16 cellular contexts compared by ENCODE assay signal in the genomic region with DNA sequence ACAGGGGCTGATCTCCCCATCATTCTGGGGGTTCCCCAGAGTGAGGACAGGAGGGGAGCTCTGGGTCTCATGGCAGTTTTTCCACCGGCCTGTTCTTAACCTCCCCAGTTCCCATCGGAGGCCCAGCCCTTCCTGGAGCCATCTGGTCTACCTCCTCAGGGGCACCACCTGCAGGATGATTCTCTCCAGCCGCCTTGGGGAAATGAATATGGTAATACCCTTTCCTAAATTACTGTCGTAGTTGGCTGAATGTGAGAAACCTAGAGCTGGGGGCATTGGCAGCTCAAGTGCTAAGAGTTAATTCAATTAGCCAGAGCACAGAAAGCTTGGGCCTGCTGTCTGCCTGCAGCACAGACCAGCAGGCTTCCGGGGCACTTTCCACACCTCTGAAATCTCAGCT.
DNase-seq lines count a peak whose midpoint lies in the region; ATAC-seq and TF ChIP-seq lines count a peak whose summit lies in the region.
"Had no signal": no experiment of that assay in that cellular context is flagged by ENCODE, and none has a peak within 500 bp of the region (broad histone marks: within the 10 kb centered on the region; RNA-seq: fewer than 3 reads in every experiment).

No MANE protein-coding gene starts in this region.

- H3K4me3 ChIP-seq in breast epithelium = no peak overlapping the region
- H3K4me3 ChIP-seq in choroid plexus epithelial cell (ENCODE audit: low read depth, low read length) = no peak overlapping the region
- H3K4me3 ChIP-seq: SJCRH30 had no signal

- no peaks in the 10 kb centered on the region for H3K36me3 ChIP-seq in breast epithelium
- H3K36me3 ChIP-seq: SJCRH30 had no signal

- ATAC-seq in GM18502 (IDR thresholded peaks at IDR 0.05; ENCODE audit: poor library complexity, unreplicated experiment) = no peak

- no peak for TF ChIP-seq CTCF in MCF 10A (IDR thresholded peaks at IDR 0.05; ENCODE audit: unreplicated experiment)
- no peak for TF ChIP-seq CTCF in breast epithelium (IDR thresholded peaks at IDR 0.05)
- TF ChIP-seq CTCF in choroid plexus epithelial cell (conservative IDR thresholded peaks at IDR 0.05; ENCODE audit: low read depth, low read length) = peak; percentile 5
- TF ChIP-seq CTCF in progenitor cell of endocrine pancreas (IDR thresholded peaks at IDR 0.05; ENCODE audit: unreplicated experiment) = peak; percentile 37

- H3K4me1 Mint-ChIP-seq in MCF 10A (ENCODE audit: insufficient read depth, unreplicated experiment) (peaks cover 5% of the 10 kb centered on the region), progenitor cell of endocrine pancreas (ENCODE audit: low read depth) (no peaks in the 10 kb centered on the region)

- POLR2A ChIA-PET in MCF 10A (lab: Yijun Ruan, JAX) = no interaction called here

- peaks cover 70% of the 10 kb centered on the region for H3K27me3 Mint-ChIP-seq in MCF 10A (ENCODE audit: insufficient read depth, unreplicated experiment)
- H3K27me3 Mint-ChIP-seq in progenitor cell of endocrine pancreas = peaks cover 48% of the 10 kb centered on the region

- peaks cover 0 to 33% of the 10 kb centered on the region in 2 donors for H3K27me3 ChIP-seq in breast epithelium
- H3K27me3 ChIP-seq: SJCRH30 had no signal

- H3K9me3 Mint-ChIP-seq in MCF 10A (ENCODE audit: unreplicated experiment) (no peaks in the 10 kb centered on the region), progenitor cell of endocrine pancreas (ENCODE audit: low read depth) (no peaks in the 10 kb centered on the region)

- peak; percentile 7 for DNase-seq in MCF 10A (ENCODE audit: unreplicated experiment)
- no peak for DNase-seq in breast epithelium (ENCODE audit: low spot score in 2 of 2)
- peak; percentile 12 for DNase-seq in NAMALWA (ENCODE audit: low spot score)
- DNase-seq in choroid plexus epithelial cell (ENCODE audit: low read depth) = no peak
- no peak for DNase-seq in progenitor cell of endocrine pancreas (ENCODE audit: low spot score, unreplicated experiment)
- DNase-seq in NCI-H1436 (lab: John Stamatoyannopoulos, UW) = no peak
- no peak for DNase-seq in pons (ENCODE audit: low spot score)
- DNase-seq: activated effector memory CD4-positive, alpha-beta T cell treated with Interleukin-2 at 50 U/mL for 16 hours; effector memory CD4-positive, alpha-beta T cell; foreskin melanocyte; kidney glomerular epithelial cell; NCI-H524 treated with DMSO at 0.1 percent for 48 hours; stimulated activated CD4-positive, alpha-beta T cell treated with anti-CD3 and anti-CD28 coated beads, Interleukin-15, amount 100 ng/mL, for 24 hours had no signal

- no peak overlapping the region for H3K27ac ChIP-seq in breast epithelium
- H3K27ac ChIP-seq: parathyroid adenoma, SJCRH30 had no signal

- CTCF ChIA-PET in MCF 10A (lab: Yijun Ruan, JAX) = interaction anchor here (0.6 to 0.9 kb wide), 2 partner anchors 146 to 197 kb away, joined by 3 to 4 read pairs; no protein-coding TSS in a partner anchor

- TF ChIP-seq POLR2A in breast epithelium (IDR thresholded peaks at IDR 0.05) = no peak

- H3K4me3 Mint-ChIP-seq in MCF 10A (ENCODE audit: unreplicated experiment) (no peak overlapping the region), progenitor cell of endocrine pancreas (ENCODE audit: low read depth) (no peak overlapping the region)

- H3K4me1 ChIP-seq in breast epithelium = no peaks in the 10 kb centered on the region
- H3K4me1 ChIP-seq: parathyroid adenoma had no signal

- intact Hi-C loops in MCF 10A (cut with micrococcal nuclease) = no loop called here
- intact Hi-C loops in breast epithelium (cut with DNase I; ENCODE audit: low total_unique reads) = no loop called here

- no peaks in the 10 kb centered on the region for H3K9me3 ChIP-seq in breast epithelium
- H3K9me3 ChIP-seq: SJCRH30 had no signal

- H3K27ac Mint-ChIP-seq in MCF 10A (ENCODE audit: low read depth, unreplicated experiment) = no peak overlapping the region
- H3K27ac Mint-ChIP-seq in progenitor cell of endocrine pancreas = no peak overlapping the region

- H3K36me3 Mint-ChIP-seq in MCF 10A (ENCODE audit: insufficient read depth, unreplicated experiment) (no peaks in the 10 kb centered on the region), progenitor cell of endocrine pancreas (ENCODE audit: insufficient read depth) (no peaks in the 10 kb centered on the region)

- BruUV-seq in MCF 10A (replicated peaks; lab: Mats Ljungman, UMichigan) = no TSS peak

Comparison
In these comparisons a context has a peak if more than half of its experiments do, and no peak if none do; other contexts are left out.
1. DNase-seq: peak in MCF 10A (single experiment) and NAMALWA (single experiment); none in breast epithelium (0 of 2), choroid plexus epithelial cell (single experiment), progenitor cell of endocrine pancreas (single experiment), NCI-H1436 (single experiment) and pons (single experiment).
2. CTCF ChIP-seq: peak in choroid plexus epithelial cell (single experiment) and progenitor cell of endocrine pancreas (single experiment); none in MCF 10A (single experiment) and breast epithelium (0 of 3).